ENCODE assay signal across 16 cellular contexts in genomic region chr20:61926253-61926613, GRCh38.
A peak's percentile ranks its signal among the peaks of the same experiment; 100 is the strongest.
DNase-seq lines count a peak whose midpoint lies in the region; ATAC-seq, FAIRE-seq and TF ChIP-seq lines count a peak whose summit lies in the region.
"Had no signal": no experiment of that assay in that cellular context is flagged by ENCODE, and none has a peak within 500 bp of the region (broad histone marks: within the 10 kb centered on the region; RNA-seq: fewer than 3 reads in every experiment).

No MANE protein-coding gene starts in this region.

- CTCF ChIA-PET in HCT116 (lab: Charles Lee) (no interaction called here), PC-9 (lab: Charles Lee) (no interaction called here), HepG2 (lab: Yijun Ruan, JAX; ENCODE audit: low intra/inter-chr PET ratio, low total read pairs) (no interaction called here)

- no peak for TF ChIP-seq EP300 in HepG2 (IDR thresholded peaks at IDR 0.05; ENCODE audit: low read depth in 2 of 2, low read length in 2 of 2)
- no peak for TF ChIP-seq EP300 in HepG2 (CRISPR knock-in tag; IDR thresholded peaks at IDR 0.05; ENCODE audit: borderline replicate concordance)

- intact Hi-C loops in HCT116 (cut with micrococcal nuclease) (no loop called here), PC-9 (cut with micrococcal nuclease; ENCODE audit: unreplicated experiment) (no loop called here), HepG2 (cut with micrococcal nuclease; ENCODE audit: unreplicated experiment) (no loop called here), spleen (cut with DNase I; ENCODE audit: low total_unique reads) (no loop called here)

- TF ChIP-seq CTCF in HCT116 (IDR thresholded peaks at IDR 0.05 in 2 of 3, conservative IDR thresholded peaks at IDR 0.05 in 1 of 3; ENCODE audit: borderline replicate concordance in 1 of 3, insufficient read depth in 1 of 3, low read depth in 2 of 3, low read length in 2 of 3): no peak
- TF ChIP-seq CTCF in PC-9 (conservative IDR thresholded peaks at IDR 0.05): no peak
- TF ChIP-seq CTCF in HepG2 (CRISPR knock-in tag; IDR thresholded peaks at IDR 0.05): no peak
- no peak for TF ChIP-seq CTCF in spleen (IDR thresholded peaks at IDR 0.05 in 8 of 11, conservative IDR thresholded peaks at IDR 0.05 in 3 of 11)

- H3F3A ChIP-seq in PC-9 (ENCODE audit: insufficient read depth, low read depth): no peaks in the 10 kb centered on the region

- H2AFZ ChIP-seq in HCT116 (ENCODE audit: low read depth, low read length, poor library complexity, severe bottlenecking): no peak overlapping the region
- no peak overlapping the region for H2AFZ ChIP-seq in PC-9
- H2AFZ ChIP-seq in HepG2 (ENCODE audit: low read length): no peak overlapping the region

- peak overlapping the region; percentile 83 for H3K4me2 ChIP-seq in HCT116 (ENCODE audit: low read length)
- H3K4me2 ChIP-seq in PC-9: peak overlapping the region; percentile 39; the same call in 1 of the 2 replicates
- H3K4me2 ChIP-seq in HepG2 (ENCODE audit: low read depth, low read length): no peak overlapping the region

- RAD21 ChIA-PET in HCT116 (lab: Charles Lee; ENCODE audit: low non-redundant PET in 1 of 2, low total read pairs in 2 of 2, uncharacterized antibody in 2 of 2, unreplicated experiment in 2 of 2): no interaction called here

- in situ Hi-C loops in HepG2 (cut with HindIII; ENCODE audit: extremely low pct_ligation_motif_present, low pct_unique_long_range_greater_than_20kb): no loop called here

- TF ChIP-seq RAD21 in HCT116 (IDR thresholded peaks at IDR 0.05; ENCODE audit: low read depth) (no peak), HepG2 (CRISPR knock-in tag; IDR thresholded peaks at IDR 0.05) (no peak)

- H3K4me1 ChIP-seq in HCT116 (ENCODE audit: control insufficient read depth in 1 of 2, insufficient read depth in 2 of 2, low read length in 2 of 2): peaks cover 14 to 15% of the 10 kb centered on the region in 2 experiments
- H3K4me1 ChIP-seq in PC-9 (replicated peaks; ENCODE audit: insufficient read depth): 0 out of 2 replicates have a peak, but pooled peaks cover 11% of the 10 kb centered on the region
- H3K4me1 ChIP-seq in HepG2 (ENCODE audit: insufficient read depth, low read length): no peaks in the 10 kb centered on the region
- no peaks in the 10 kb centered on the region for H3K4me1 ChIP-seq in spleen

- FAIRE-seq in HepG2 (lab: Jason Lieb, UNC): no peak
- no peak for FAIRE-seq in urothelium cell line (lab: Jason Lieb, UNC)
- FAIRE-seq: D721Med, GM12892, GM18507 had no signal

- ATAC-seq in HCT116 (peak; percentile 24), HepG2 (no peak)

- no peak overlapping the region; the same call in 1 of the 2 replicates for H3K9ac ChIP-seq in HCT116 (ENCODE audit: low read length)
- H3K9ac ChIP-seq in HepG2 (ENCODE audit: insufficient read depth, low read depth, low read length): no peak overlapping the region

- 22% methylated on average over 14 of the region's 14 CpGs for WGBS in HepG2 (ENCODE audit: low lambda C conversion rate)
- WGBS in spleen, 5 donors: 85 to 95% (median 88%) methylated on average over 8 to 14 of the region's 14 CpGs

- H4K20me1 ChIP-seq in HCT116 (ENCODE audit: insufficient read depth) (no peaks in the 10 kb centered on the region), PC-9 (ENCODE audit: insufficient read depth) (no peaks in the 10 kb centered on the region), HepG2 (ENCODE audit: insufficient read depth, low read length) (no peaks in the 10 kb centered on the region; the same call in 1 of the 2 replicates)

- peak overlapping the region in 1 of 2 experiments; percentile 52; a peak in 3 of 4 replicates for H3K4me3 ChIP-seq in HCT116 (replicated peaks in 1 of 2; ENCODE audit: low read depth in 1 of 2, low read length in 2 of 2)
- H3K4me3 ChIP-seq in PC-9: no peak overlapping the region
- no peak overlapping the region for H3K4me3 ChIP-seq in HepG2 (replicated peaks in 1 of 3; ENCODE audit: insufficient read depth in 1 of 3, low read depth in 2 of 3, low read length in 3 of 3)
- H3K4me3 ChIP-seq in spleen: no peak overlapping the region

- POLR2A ChIA-PET in HCT116 (lab: Charles Lee) (no interaction called here), PC-9 (lab: Charles Lee; ENCODE audit: unreplicated experiment) (interaction anchor here (0.6 kb wide), 2 partner anchors 23 to 424 kb away, joined by 3 read pairs; no protein-coding TSS in a partner anchor), HepG2 (lab: Yijun Ruan, JAX) (no interaction called here)

- no peaks in the 10 kb centered on the region; the same call in 1 of the 2 replicates for H3K27me3 ChIP-seq in HCT116 (ENCODE audit: insufficient read depth, low read length)
- H3K27me3 ChIP-seq in PC-9 (ENCODE audit: insufficient read depth, low read depth): peaks cover 58% of the 10 kb centered on the region
- H3K27me3 ChIP-seq in HepG2 (ENCODE audit: control insufficient read depth in 1 of 2, insufficient read depth in 2 of 2, low read length in 2 of 2): peaks cover 22 to 77% of the 10 kb centered on the region in 2 experiments
- peaks cover 0 to 26% (median 0%) of the 10 kb centered on the region in 7 donors for H3K27me3 ChIP-seq in spleen (replicated peaks in 1 of 7)

- no TSS peak for BruUV-seq in HCT116 (replicated peaks; lab: Mats Ljungman, UMichigan)
- no TSS peak for BruUV-seq in PC-9 (replicated peaks; lab: Mats Ljungman, UMichigan)
- no TSS peak for BruUV-seq in HepG2 (replicated peaks; lab: Mats Ljungman, UMichigan)

- H3K36me3 ChIP-seq in HCT116 (ENCODE audit: control insufficient read depth in 1 of 2, insufficient read depth in 2 of 2, low read length in 2 of 2): no peaks in the 10 kb centered on the region
- no peaks in the 10 kb centered on the region for H3K36me3 ChIP-seq in PC-9 (ENCODE audit: low read depth)
- no peaks in the 10 kb centered on the region for H3K36me3 ChIP-seq in HepG2 (replicated peaks in 1 of 2; ENCODE audit: control insufficient read depth in 1 of 2, insufficient read depth in 2 of 2, low read length in 2 of 2)
- H3K36me3 ChIP-seq in spleen: no peaks in the 10 kb centered on the region

- DNase-seq in HCT116 (ENCODE audit: low read depth, low spot score) (no peak), PC-9 (no peak), HepG2 (ENCODE audit: low spot score) (no peak), spleen (peak; percentile 52), NOMO-1 treated with DMSO at 0.1 percent for 48 hours (lab: John Stamatoyannopoulos, UW; ENCODE audit: unreplicated experiment) (no peak), substantia nigra (lab: John Stamatoyannopoulos, UW) (no peak), urothelium cell line (ENCODE audit: low spot score) (no peak)
- DNase-seq: C1 segment of cervical spinal cord, KBM-7, MV-4-11, NCI-H1417, NCI-H187, NCI-H524 treated with DMSO at 0.1 percent for 48 hours had no signal

- H3K79me2 ChIP-seq in HCT116 (ENCODE audit: insufficient read depth, low read length): no peaks in the 10 kb centered on the region
- no peaks in the 10 kb centered on the region for H3K79me2 ChIP-seq in PC-9 (ENCODE audit: low read depth)
- no peaks in the 10 kb centered on the region for H3K79me2 ChIP-seq in HepG2 (ENCODE audit: insufficient read depth, low read length)

- no peak for TF ChIP-seq POLR2A in HCT116 (IDR thresholded peaks at IDR 0.05; ENCODE audit: borderline replicate concordance, extremely low read depth, insufficient read depth, insufficient read length)
- TF ChIP-seq POLR2A in HepG2 (IDR thresholded peaks at IDR 0.05; ENCODE audit: insufficient read depth in 1 of 2, low read depth in 2 of 2, low read length in 2 of 2): no peak
- no peak for TF ChIP-seq POLR2A in spleen (IDR thresholded peaks at IDR 0.05)

- peak overlapping the region; percentile 57 for H3K27ac ChIP-seq in HCT116 (ENCODE audit: low read depth, low read length)
- no peak overlapping the region for H3K27ac ChIP-seq in PC-9
- no peak overlapping the region for H3K27ac ChIP-seq in HepG2 (ENCODE audit: extremely low read length, insufficient read depth, low read length)
- H3K27ac ChIP-seq in spleen: no peak overlapping the region
- H3K27ac ChIP-seq in substantia nigra (ENCODE audit: low read depth, low read length, poor library complexity, severe bottlenecking): no peak overlapping the region

- H3K9me3 ChIP-seq in HCT116 (ENCODE audit: control insufficient read depth in 1 of 2, insufficient read depth in 1 of 2, low read depth in 1 of 2, low read length in 2 of 2): no peaks in the 10 kb centered on the region
- no peaks in the 10 kb centered on the region for H3K9me3 ChIP-seq in PC-9 (ENCODE audit: insufficient read depth, low read depth)
- H3K9me3 ChIP-seq in HepG2 (ENCODE audit: low read length): no peaks in the 10 kb centered on the region
- peaks cover 0 to 7% (median 0%) of the 10 kb centered on the region in 8 donors for H3K9me3 ChIP-seq in spleen

- no peaks in the 10 kb centered on the region for H3K9me2 ChIP-seq in HCT116 (ENCODE audit: insufficient read depth)
- no peaks in the 10 kb centered on the region for H3K9me2 ChIP-seq in PC-9 (ENCODE audit: insufficient read depth)

TF ChIP-seq in HCT116, 20 proteins besides CTCF, POLR2A, EP300 and RAD21:
- TF ChIP-seq CBX3 (IDR thresholded peaks at IDR 0.05; ENCODE audit: low read depth): no peak
TF ChIP-seq in HCT116: peak in this region for 0.

TF ChIP-seq in HepG2, 621 proteins besides CTCF, POLR2A, EP300 and RAD21:
- TF ChIP-seq ATF2 (CRISPR knock-in tag; IDR thresholded peaks at IDR 0.05) (no peak), SYNCRIP (IDR thresholded peaks at IDR 0.05; ENCODE audit: insufficient read depth, low read depth, low read length) (no peak), ZNF768 (CRISPR knock-in tag; IDR thresholded peaks at IDR 0.05) (peak; percentile 45; the same call in 1 of the 2 replicates), ZBTB7B (CRISPR knock-in tag; IDR thresholded peaks at IDR 0.05) (no peak)
